In the genomic region with DNA sequence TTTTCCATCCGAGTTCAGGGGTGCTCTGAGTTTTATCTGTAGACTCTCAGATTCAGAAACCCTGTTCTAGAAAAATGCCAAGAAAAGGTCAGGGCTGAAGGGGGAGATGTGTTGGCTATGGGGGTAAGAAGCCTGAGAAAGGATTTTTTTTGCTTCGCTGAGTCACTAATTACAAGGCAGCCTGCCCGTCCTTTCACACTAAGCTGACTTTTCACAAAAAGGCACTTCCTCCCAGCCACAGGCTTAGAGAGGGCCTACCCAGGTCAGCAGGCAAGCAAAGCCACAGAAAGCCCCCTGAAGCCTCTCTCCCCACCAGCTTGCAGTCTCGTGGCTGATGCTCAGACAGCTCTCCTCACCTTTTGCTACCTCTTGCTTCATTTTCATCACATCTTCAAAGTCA, we compare ENCODE assay signal across 14 cellular contexts.
A peak's percentile ranks its signal among the peaks of the same experiment; 100 is the strongest.
DNase-seq lines count a peak whose midpoint lies in the region; ATAC-seq and TF ChIP-seq lines count a peak whose summit lies in the region.
"Had no signal": no experiment of that assay in that cellular context is flagged by ENCODE, and none has a peak within 500 bp of the region (broad histone marks: within the 10 kb centered on the region; RNA-seq: fewer than 3 reads in every experiment).

No MANE protein-coding gene starts in this region.

- no peaks in the 10 kb centered on the region for H3K9me3 ChIP-seq in mammary epithelial cell (replicated peaks; ENCODE audit: insufficient read depth, low read length)

- CTCF ChIA-PET in mammary epithelial cell (lab: Charles Lee; ENCODE audit: low non-redundant PET): no interaction called here

- H3K79me2 ChIP-seq in mammary epithelial cell (ENCODE audit: insufficient read depth, low read length): no peaks in the 10 kb centered on the region

- no peak for ATAC-seq in stimulated activated naive B cell treated with anti-CD40 and anti-IgM and Interleukin-4, amounts not matched to agents 10 μg/mL and 1 μg/mL and 100 μg/mL, for 72 hours (replicated peaks)
- ATAC-seq in HG02981 (IDR thresholded peaks at IDR 0.05; ENCODE audit: unreplicated experiment): no peak
- ATAC-seq: left colon had no signal

- H3K36me3 Mint-ChIP-seq in mesothelial cell of epicardium: no peaks in the 10 kb centered on the region
- H3K36me3 Mint-ChIP-seq in stimulated activated naive B cell treated with anti-CD40 and anti-IgM and Interleukin-4, amounts not matched to agents 10 μg/mL and 1 μg/mL and 100 μg/mL, for 72 hours: no peaks in the 10 kb centered on the region

- no peak overlapping the region for H3K27ac ChIP-seq in mammary epithelial cell (ENCODE audit: insufficient read depth, low read depth, low read length)
- H3K27ac ChIP-seq: VCaP had no signal

- no peak for TF ChIP-seq CTCF in mammary epithelial cell (conservative IDR thresholded peaks at IDR 0.05 in 1 of 2, IDR thresholded peaks at IDR 0.05 in 1 of 2; ENCODE audit: extremely low read depth in 1 of 2, insufficient read depth in 1 of 2, low read depth in 1 of 2, low read length in 2 of 2)
- TF ChIP-seq CTCF in mesothelial cell of epicardium (IDR thresholded peaks at IDR 0.05; ENCODE audit: unreplicated experiment): no peak

- in situ Hi-C loops in mammary epithelial cell (cut with MboI; ENCODE audit: low sequenced_read_pairs in 2 of 2): no loop called here

- H3K27ac Mint-ChIP-seq in mesothelial cell of epicardium: peak overlapping the region; percentile 77
- no peak overlapping the region for H3K27ac Mint-ChIP-seq in stimulated activated naive B cell treated with anti-CD40 and anti-IgM and Interleukin-4, amounts not matched to agents 10 μg/mL and 1 μg/mL and 100 μg/mL, for 72 hours
- H3K27ac Mint-ChIP-seq: IgD-negative memory B cell had no signal

- no peak overlapping the region for H3K4me2 ChIP-seq in mammary epithelial cell (ENCODE audit: insufficient read depth, low read depth, low read length)

- no peaks in the 10 kb centered on the region for H3K27me3 ChIP-seq in mammary epithelial cell (ENCODE audit: insufficient read depth, low read length)

- dilution Hi-C loops in mammary epithelial cell (cut with HindIII; ENCODE audit: low sequenced_read_pairs): no loop called here

- H3K4me1 ChIP-seq in mammary epithelial cell (ENCODE audit: insufficient read depth, low read length): peaks cover 6% of the 10 kb centered on the region

- no peaks in the 10 kb centered on the region for H4K20me1 ChIP-seq in mammary epithelial cell (ENCODE audit: insufficient read depth, low read length)

- H3K36me3 ChIP-seq in mammary epithelial cell (ENCODE audit: insufficient read depth, low read length): no peaks in the 10 kb centered on the region

- BruUV-seq in mammary epithelial cell (replicated peaks; lab: Mats Ljungman, UMichigan): no TSS peak

- intact Hi-C loops in mammary epithelial cell (cut with micrococcal nuclease): no loop called here

- H3K4me3 ChIP-seq in mammary epithelial cell (replicated peaks in 1 of 3; ENCODE audit: insufficient read depth in 1 of 3, low read depth in 2 of 3, low read length in 3 of 3): no peak overlapping the region

- H3K9me3 Mint-ChIP-seq in mesothelial cell of epicardium: no peaks in the 10 kb centered on the region
- H3K9me3 Mint-ChIP-seq in stimulated activated naive B cell treated with anti-CD40 and anti-IgM and Interleukin-4, amounts not matched to agents 10 μg/mL and 1 μg/mL and 100 μg/mL, for 72 hours: no peaks in the 10 kb centered on the region
- H3K9me3 Mint-ChIP-seq: IgD-negative memory B cell had no signal

- H3K9ac ChIP-seq in mammary epithelial cell (ENCODE audit: insufficient read depth, low read length): no peak overlapping the region

- 47% methylated on average over 4 of the region's 4 CpGs for WGBS in mammary epithelial cell (ENCODE audit: low coverage, missing lambda C conversion rate)

- H3K27me3 Mint-ChIP-seq in mesothelial cell of epicardium (ENCODE audit: low read depth): peaks cover 4% of the 10 kb centered on the region
- H3K27me3 Mint-ChIP-seq in stimulated activated naive B cell treated with anti-CD40 and anti-IgM and Interleukin-4, amounts not matched to agents 10 μg/mL and 1 μg/mL and 100 μg/mL, for 72 hours: peaks cover 0 to 11% of the 10 kb centered on the region in 2 donors

- H3K4me1 Mint-ChIP-seq in mesothelial cell of epicardium: peaks cover 24% of the 10 kb centered on the region
- no peaks in the 10 kb centered on the region for H3K4me1 Mint-ChIP-seq in stimulated activated naive B cell treated with anti-CD40 and anti-IgM and Interleukin-4, amounts not matched to agents 10 μg/mL and 1 μg/mL and 100 μg/mL, for 72 hours

- DNase-seq in ELR (ENCODE audit: low read depth) (peak; percentile 40), LHCN-M2 (ENCODE audit: low read depth) (peak; percentile 14), mammary epithelial cell (no peak), mesothelial cell of epicardium (ENCODE audit: low spot score in 2 of 2, unreplicated experiment in 2 of 2) (no peak), amniotic stem cell (lab: John Stamatoyannopoulos, UW) (no peak)
- no peak for DNase-seq in stimulated activated naive B cell treated with anti-CD40 and anti-IgM and Interleukin-4, amounts not matched to agents 10 μg/mL and 1 μg/mL and 100 μg/mL, for 72 hours
- no peak for DNase-seq in activated naive CD4-positive, alpha-beta T cell treated with anti-CD3 and anti-CD28 coated beads, Interleukin-2, amount 50 U/mL, for 16 hours
- DNase-seq: activated gamma-delta T cell, Calu3, left colon, NCI-H748 treated with DMSO at 0.1 percent for 48 hours had no signal

- H2AFZ ChIP-seq in mammary epithelial cell (ENCODE audit: low read depth, low read length): peak overlapping the region; percentile 88

- H3K4me3 Mint-ChIP-seq in mesothelial cell of epicardium: no peak overlapping the region
- no peak overlapping the region for H3K4me3 Mint-ChIP-seq in stimulated activated naive B cell treated with anti-CD40 and anti-IgM and Interleukin-4, amounts not matched to agents 10 μg/mL and 1 μg/mL and 100 μg/mL, for 72 hours
- H3K4me3 Mint-ChIP-seq: IgD-negative memory B cell had no signal

Comparison
In these comparisons a context has a peak if more than half of its experiments do, and no peak if none do; other contexts are left out.
1. DNase-seq: peak in ELR (single experiment) and LHCN-M2 (single experiment); none in mammary epithelial cell (single experiment), mesothelial cell of epicardium (0 of 2), amniotic stem cell (single experiment), stimulated activated naive B cell treated with anti-CD40 and anti-IgM and Interleukin-4, amounts not matched to agents 10 μg/mL and 1 μg/mL and 100 μg/mL, for 72 hours (single experiment) and activated naive CD4-positive, alpha-beta T cell treated with anti-CD3 and anti-CD28 coated beads, Interleukin-2, amount 50 U/mL, for 16 hours (single experiment).